In genomic region chr4:102619776-102620631, GRCh38 we compare ENCODE assay signal across 8 cellular contexts.
DNase-seq lines count a peak whose midpoint lies in the region; ATAC-seq, FAIRE-seq and TF ChIP-seq lines count a peak whose summit lies in the region.
"Not testable (repeated sequence)": the region's sequence is repeated elsewhere in the genome, so short reads cannot be mapped to it uniquely, and the experiment has no call there.

No MANE protein-coding gene starts in this region.

- not testable (repeated sequence) for FAIRE-seq in small intestine (lab: Jason Lieb, UNC)

- peaks cover 41% of the 10 kb centered on the region for H3K36me3 Mint-ChIP-seq in activated naive CD8-positive, alpha-beta T cell treated with anti-CD3 and anti-CD28 coated beads for 36 hours

- DNase-seq in AG20443 (ENCODE audit: low spot score), result peak; percentile 35
- not testable (repeated sequence) for DNase-seq in RWPE2 (ENCODE audit: low spot score); activated naive CD8-positive, alpha-beta T cell treated with anti-CD3 and anti-CD28 coated beads for 36 hours; epithelial cell of proximal tubule (ENCODE audit: low read depth); lower lobe of right lung
- peak; percentile 19 for DNase-seq in small intestine

- not testable (repeated sequence) for H3K4me3 Mint-ChIP-seq in activated naive CD8-positive, alpha-beta T cell treated with anti-CD3 and anti-CD28 coated beads for 36 hours

- not testable (repeated sequence) for H3K27me3 Mint-ChIP-seq in activated naive CD8-positive, alpha-beta T cell treated with anti-CD3 and anti-CD28 coated beads for 36 hours

- not testable (repeated sequence) for H3K27me3 ChIP-seq in RWPE2 (ENCODE audit: insufficient read depth, poor library complexity, severe bottlenecking); lower lobe of right lung (ENCODE audit: low read depth); small intestine (ENCODE audit: control insufficient read depth in 2 of 2, insufficient read depth in 2 of 2, low read length in 2 of 2)

- intact Hi-C loops in lower lobe of right lung (cut with DNase I), result loop anchor here (10.0 kb wide), 1 partner anchor 385 kb away; no protein-coding TSS in a partner anchor

- peaks cover 50% of the 10 kb centered on the region for H3K4me1 Mint-ChIP-seq in activated naive CD8-positive, alpha-beta T cell treated with anti-CD3 and anti-CD28 coated beads for 36 hours

- TF ChIP-seq CTCF in RWPE2 (IDR thresholded peaks at IDR 0.05; ENCODE audit: poor library complexity, severe bottlenecking); epithelial cell of proximal tubule (conservative IDR thresholded peaks at IDR 0.05; ENCODE audit: low read depth, low read length); lower lobe of right lung (IDR thresholded peaks at IDR 0.05): not testable (repeated sequence)

- peak overlapping the region; percentile 72 for H3K27ac Mint-ChIP-seq in activated naive CD8-positive, alpha-beta T cell treated with anti-CD3 and anti-CD28 coated beads for 36 hours

- WGBS in small intestine, 3 donors, result 54 to 70% (median 56%) methylated on average over 4 of the region's 4 CpGs

- H3K27ac ChIP-seq in RWPE2 (ENCODE audit: poor library complexity, severe bottlenecking), result peak overlapping the region; percentile 51
- H3K27ac ChIP-seq in lower lobe of right lung, result not testable (repeated sequence)
- H3K27ac ChIP-seq in small intestine (ENCODE audit: low read depth in 1 of 2, low read length in 1 of 2), result peak overlapping the region; percentile 57 to 58

- not testable (repeated sequence) for H3K4me3 ChIP-seq in RWPE2 (ENCODE audit: severe bottlenecking); lower lobe of right lung; small intestine (ENCODE audit: low read depth in 1 of 2, low read length in 2 of 2)
- peak overlapping the region; percentile 28 for H3K4me3 ChIP-seq in epithelial cell of proximal tubule (ENCODE audit: low read depth, low read length)

- H3K4me1 ChIP-seq in RWPE2 (ENCODE audit: insufficient read depth, poor library complexity, severe bottlenecking), result peaks cover 14% of the 10 kb centered on the region
- not testable (repeated sequence) for H3K4me1 ChIP-seq in lower lobe of right lung; small intestine (ENCODE audit: control insufficient read depth in 2 of 2, insufficient read depth in 1 of 2, low read depth in 1 of 2, low read length in 1 of 2)

- not testable (repeated sequence) for H3K36me3 ChIP-seq in RWPE2 (ENCODE audit: low read depth); small intestine (ENCODE audit: control insufficient read depth in 2 of 2, insufficient read depth in 2 of 2, low read length in 2 of 2)
- peaks cover 25% of the 10 kb centered on the region for H3K36me3 ChIP-seq in lower lobe of right lung

- not testable (repeated sequence) for H3K9me3 Mint-ChIP-seq in activated naive CD8-positive, alpha-beta T cell treated with anti-CD3 and anti-CD28 coated beads for 36 hours

- H3K9me3 ChIP-seq in RWPE2 (ENCODE audit: severe bottlenecking); lower lobe of right lung; small intestine (ENCODE audit: control insufficient read depth, low read depth): not testable (repeated sequence)

- ATAC-seq in GM18909 (IDR thresholded peaks at IDR 0.05; ENCODE audit: poor library complexity, unreplicated experiment), result peak; percentile 22
- peak; percentile 15 for ATAC-seq in HG03342 (IDR thresholded peaks at IDR 0.05; ENCODE audit: unreplicated experiment)
- peak; percentile 3; the same call in 1 of the 3 replicates for ATAC-seq in RWPE2 (ENCODE audit: low read depth)
- peak; percentile 38 to 40 for ATAC-seq in lower lobe of right lung
